ENCODE assay signal across 18 cellular contexts in genomic region chr9:125996671-125997509, GRCh38.
A peak's percentile ranks its signal among the peaks of the same experiment; 100 is the strongest.
DNase-seq lines count a peak whose midpoint lies in the region; ATAC-seq and TF ChIP-seq lines count a peak whose summit lies in the region.
"Had no signal": no experiment of that assay in that cellular context is flagged by ENCODE, and none has a peak within 500 bp of the region (broad histone marks: within the 10 kb centered on the region; RNA-seq: fewer than 3 reads in every experiment).

No MANE protein-coding gene starts in this region.

- ATAC-seq in left lung (peak; percentile 70), GM18502 (IDR thresholded peaks at IDR 0.05; ENCODE audit: poor library complexity, unreplicated experiment) (no peak)
- ATAC-seq: CD8-positive, alpha-beta T cell; GM23338 had no signal

- H3K4me1 Mint-ChIP-seq in progenitor cell of endocrine pancreas (ENCODE audit: low read depth) = no peaks in the 10 kb centered on the region

- TF ChIP-seq CTCF in left lung (IDR thresholded peaks at IDR 0.05) (no peak), progenitor cell of endocrine pancreas (IDR thresholded peaks at IDR 0.05; ENCODE audit: unreplicated experiment) (no peak), adrenal gland (IDR thresholded peaks at IDR 0.05) (no peak)

- H3K36me3 Mint-ChIP-seq in progenitor cell of endocrine pancreas (ENCODE audit: insufficient read depth) = no peaks in the 10 kb centered on the region
- H3K36me3 Mint-ChIP-seq: CD8-positive, alpha-beta T cell had no signal

- H3K36me3 ChIP-seq in H7 (replicated peaks; ENCODE audit: control insufficient read depth, insufficient read depth, low read length) (no peaks in the 10 kb centered on the region), left lung (no peaks in the 10 kb centered on the region), adrenal gland (replicated peaks in 1 of 2) (no peaks in the 10 kb centered on the region)
- H3K36me3 ChIP-seq: BLaER1 treated with 17β-estradiol and CSF1 and Interleukin-3, amounts not matched to agents 10 nM and 100 nM had no signal

- H3K4me3 Mint-ChIP-seq in progenitor cell of endocrine pancreas (ENCODE audit: low read depth) = no peak overlapping the region
- H3K4me3 Mint-ChIP-seq: CD8-positive, alpha-beta T cell; GM23338 had no signal

- H3K27me3 Mint-ChIP-seq in progenitor cell of endocrine pancreas = peaks cover 11% of the 10 kb centered on the region

- no peak overlapping the region for H3K27ac ChIP-seq in left lung
- H3K27ac ChIP-seq in adrenal gland = no peak overlapping the region
- H3K27ac ChIP-seq: BLaER1 treated with 17β-estradiol and CSF1 and Interleukin-3, amounts not matched to agents 10 nM and 100 nM; HL-60 had no signal

- H3K9me3 Mint-ChIP-seq in progenitor cell of endocrine pancreas (ENCODE audit: low read depth) = no peaks in the 10 kb centered on the region
- H3K9me3 Mint-ChIP-seq: CD8-positive, alpha-beta T cell; GM23338 had no signal

- 83 to 89% (median 87%) methylated on average over 18 to 19 of the region's 19 CpGs for WGBS in adrenal gland, 4 donors

- peak overlapping the region; percentile 34 for H3K27ac Mint-ChIP-seq in progenitor cell of endocrine pancreas
- H3K27ac Mint-ChIP-seq: CD8-positive, alpha-beta T cell; GM23338 had no signal

- H3K9me3 ChIP-seq in left lung (no peaks in the 10 kb centered on the region), adrenal gland (replicated peaks in 1 of 3) (no peaks in the 10 kb centered on the region)
- H3K9me3 ChIP-seq: BLaER1 treated with 17β-estradiol and CSF1 and Interleukin-3, amounts not matched to agents 10 nM and 100 nM had no signal

- no peak for TF ChIP-seq POLR2A in adrenal gland (IDR thresholded peaks at IDR 0.05)

- DNase-seq in activated effector memory CD4-positive, alpha-beta T cell treated with anti-CD3 and anti-CD28 coated beads, Interleukin-2, amount 50 U/mL, for 16 hours = peak; percentile 12
- no peak for DNase-seq in activated effector memory CD4-positive, alpha-beta T cell treated with Interleukin-2 at 50 U/mL for 16 hours
- DNase-seq in H7 = peak; percentile 39
- DNase-seq in left lung = peak in 1 of 2 donors; percentile 46
- DNase-seq in progenitor cell of endocrine pancreas (ENCODE audit: low spot score, unreplicated experiment) = no peak
- no peak for DNase-seq in HuH-7.5 (ENCODE audit: low spot score)
- no peak for DNase-seq in adrenal gland
- DNase-seq: 8988T; CD8-positive, alpha-beta T cell; HCEC 1CT; KG1; NCI-H1092; NCI-H1930; NCI-H226 had no signal

- no peaks in the 10 kb centered on the region for H3K4me1 ChIP-seq in left lung
- H3K4me1 ChIP-seq in adrenal gland (replicated peaks in 1 of 2) = no peaks in the 10 kb centered on the region

- H3K27me3 ChIP-seq in H7 (ENCODE audit: control insufficient read depth, insufficient read depth, low read length) (no peaks in the 10 kb centered on the region), left lung (no peaks in the 10 kb centered on the region), adrenal gland (no peaks in the 10 kb centered on the region)
- H3K27me3 ChIP-seq: BLaER1 treated with 17β-estradiol and CSF1 and Interleukin-3, amounts not matched to agents 10 nM and 100 nM had no signal

- H3K4me3 ChIP-seq in H7 (ENCODE audit: insufficient read depth, low read depth, low read length) = no peak overlapping the region
- H3K4me3 ChIP-seq in left lung = no peak overlapping the region
- no peak overlapping the region for H3K4me3 ChIP-seq in adrenal gland
- H3K4me3 ChIP-seq: BLaER1 treated with 17β-estradiol and CSF1 and Interleukin-3, amounts not matched to agents 10 nM and 100 nM; GM23338 had no signal

- intact Hi-C loops in left lung (cut with DNase I) (no loop called here), adrenal gland (cut with DNase I) (no loop called here)

Comparison
In these comparisons a context has a peak if more than half of its experiments do, and no peak if none do; other contexts are left out.
1. DNase-seq: peak in activated effector memory CD4-positive, alpha-beta T cell treated with anti-CD3 and anti-CD28 coated beads, Interleukin-2, amount 50 U/mL, for 16 hours (single experiment) and H7 (single experiment); none in activated effector memory CD4-positive, alpha-beta T cell treated with Interleukin-2 at 50 U/mL for 16 hours (single experiment), progenitor cell of endocrine pancreas (single experiment), HuH-7.5 (single experiment) and adrenal gland (0 of 7).